ENCODE assay signal across 8 cellular contexts in genomic region chr17:39621523-39622379, GRCh38. TPM values are rescaled to one million over a fixed set of nuclear protein-coding genes. Genes with fewer than 3 reads are reported as not detected.
DNase-seq lines count a peak whose midpoint lies in the region; ATAC-seq and TF ChIP-seq lines count a peak whose summit lies in the region.

No MANE protein-coding gene starts in this region.

- peak; percentile 99 for TF ChIP-seq CTCF in neural crest cell (conservative IDR thresholded peaks at IDR 0.05)

- peak overlapping the region; percentile 73 for H3K9ac ChIP-seq in Karpas-422 (ENCODE audit: low read length)

- no peaks in the 10 kb centered on the region for H3K9me2 ChIP-seq in Karpas-422 (replicated peaks; ENCODE audit: insufficient read depth, low read length)

- H3K4me1 Mint-ChIP-seq in neural crest cell = peaks cover 10% of the 10 kb centered on the region

- H3K9me3 Mint-ChIP-seq in neural crest cell = no peaks in the 10 kb centered on the region

- peak; percentile 63 for ATAC-seq in GM19035 (IDR thresholded peaks at IDR 0.05; ENCODE audit: unreplicated experiment)
- peak; percentile 62 for ATAC-seq in stimulated activated naive CD8-positive, alpha-beta T cell treated with anti-CD3 and anti-CD28 coated beads, Interleukin-15, Interleukin-2, amounts not matched to agents 100 U/mL and 50 U/mL, for 24 hours

- H3K27me3 Mint-ChIP-seq in neural crest cell (ENCODE audit: low read depth) = peaks cover 90% of the 10 kb centered on the region

- DNase-seq in AG20443 (ENCODE audit: low spot score) = peak; percentile 91
- DNase-seq in Karpas-422 = peak; percentile 95
- peak; percentile 84 for DNase-seq in RKO (ENCODE audit: low spot score)
- peak; percentile 97 to 99 for DNase-seq in activated T-cell treated with anti-CD3 and anti-CD28 coated beads, Interleukin-2, amount 50 U/mL, for 48 hours
- peak; percentile 57 for DNase-seq in fibroblast of gingiva (ENCODE audit: low read depth)
- DNase-seq in neural crest cell (ENCODE audit: low read depth, low spot score) = peak; percentile 98
- DNase-seq in stimulated activated naive CD8-positive, alpha-beta T cell treated with anti-CD3 and anti-CD28 coated beads, Interleukin-15, Interleukin-2, amounts not matched to agents 100 U/mL and 50 U/mL, for 24 hours = peak; percentile 87

- H3K4me2 ChIP-seq in Karpas-422 (ENCODE audit: low read depth, low read length, poor library complexity, severe bottlenecking) = peak overlapping the region; percentile 96

- no peaks in the 10 kb centered on the region for H3K36me3 Mint-ChIP-seq in neural crest cell (ENCODE audit: low read depth)

- H3K27ac ChIP-seq in Karpas-422 (ENCODE audit: low read length) = peak overlapping the region; percentile 73

- H3K4me1 ChIP-seq in Karpas-422 (ENCODE audit: low read length) = peaks cover 44% of the 10 kb centered on the region

- H3K9me3 ChIP-seq in Karpas-422 (ENCODE audit: low read length) = no peaks in the 10 kb centered on the region

- no peaks in the 10 kb centered on the region for H4K20me1 ChIP-seq in Karpas-422 (ENCODE audit: insufficient read depth, low read depth, low read length)

- no peaks in the 10 kb centered on the region for H3K79me2 ChIP-seq in Karpas-422 (ENCODE audit: low read length)

- 0 out of 2 replicates have a peak, but pooled peaks cover 4% of the 10 kb centered on the region for H3K27me3 ChIP-seq in Karpas-422 (ENCODE audit: low read length)

- H3K36me3 ChIP-seq in Karpas-422 (ENCODE audit: insufficient read depth, low read length) = no peaks in the 10 kb centered on the region

- peak overlapping the region; percentile 67; the same call in 1 of the 2 replicates for H3K4me3 ChIP-seq in Karpas-422 (ENCODE audit: low read length)

- peak overlapping the region; percentile 99 for H2AFZ ChIP-seq in Karpas-422 (ENCODE audit: low read length)

- no peak overlapping the region for H3K27ac Mint-ChIP-seq in neural crest cell (ENCODE audit: unreplicated experiment)

- peak overlapping the region; percentile 48 for H3K4me3 Mint-ChIP-seq in neural crest cell

RNA-seq across cellular contexts. Expression of gene PPP1R1B, which starts 5.0 kb away (rescaled TPM):
- total RNA-seq in Karpas-422 (2014; rRNA removed; shearing (Covaris generic); ENCODE audit: low replicate concordance) = not detected in 2 replicates
- not detected in 2 replicates for total RNA-seq in neural crest cell

RNA-seq across cellular contexts. Expression of gene NEUROD2, which starts 14.0 kb away (rescaled TPM):
- total RNA-seq in Karpas-422 (2014; rRNA removed; shearing (Covaris generic); ENCODE audit: low replicate concordance) = not detected in 2 replicates
- total RNA-seq in neural crest cell = not detected in 2 replicates

RNA-seq across cellular contexts. Expression of gene STARD3, which starts 15.2 kb away (rescaled TPM):
- 42.9 and 43.5 TPM in 2 replicates for total RNA-seq in Karpas-422 (2014; rRNA removed; shearing (Covaris generic); ENCODE audit: low replicate concordance)
- 60.6 and 64.8 TPM in 2 replicates for total RNA-seq in neural crest cell

RNA-seq across cellular contexts. Expression of gene TCAP, which starts 43.4 kb away (rescaled TPM):
- 1.5 and 1.9 TPM in 2 replicates for total RNA-seq in Karpas-422 (2014; rRNA removed; shearing (Covaris generic); ENCODE audit: low replicate concordance)
- 1.9 and 2.8 TPM in 2 replicates for total RNA-seq in neural crest cell

RNA-seq across cellular contexts. Expression of gene PNMT, which starts 46.5 kb away (rescaled TPM):
- 6.8 TPM in 1 of 2 replicates, not detected in the other for total RNA-seq in Karpas-422 (2014; rRNA removed; shearing (Covaris generic); ENCODE audit: low replicate concordance)
- 0.84 and 0.86 TPM in 2 replicates for total RNA-seq in neural crest cell

Comparison
In these comparisons a context has a peak if more than half of its experiments do, and no peak if none do; other contexts are left out.
1. Peak in every context shown above with its lines: DNase-seq, ATAC-seq, H3K4me3 ChIP-seq and H3K27ac ChIP-seq.